In the genomic region with DNA sequence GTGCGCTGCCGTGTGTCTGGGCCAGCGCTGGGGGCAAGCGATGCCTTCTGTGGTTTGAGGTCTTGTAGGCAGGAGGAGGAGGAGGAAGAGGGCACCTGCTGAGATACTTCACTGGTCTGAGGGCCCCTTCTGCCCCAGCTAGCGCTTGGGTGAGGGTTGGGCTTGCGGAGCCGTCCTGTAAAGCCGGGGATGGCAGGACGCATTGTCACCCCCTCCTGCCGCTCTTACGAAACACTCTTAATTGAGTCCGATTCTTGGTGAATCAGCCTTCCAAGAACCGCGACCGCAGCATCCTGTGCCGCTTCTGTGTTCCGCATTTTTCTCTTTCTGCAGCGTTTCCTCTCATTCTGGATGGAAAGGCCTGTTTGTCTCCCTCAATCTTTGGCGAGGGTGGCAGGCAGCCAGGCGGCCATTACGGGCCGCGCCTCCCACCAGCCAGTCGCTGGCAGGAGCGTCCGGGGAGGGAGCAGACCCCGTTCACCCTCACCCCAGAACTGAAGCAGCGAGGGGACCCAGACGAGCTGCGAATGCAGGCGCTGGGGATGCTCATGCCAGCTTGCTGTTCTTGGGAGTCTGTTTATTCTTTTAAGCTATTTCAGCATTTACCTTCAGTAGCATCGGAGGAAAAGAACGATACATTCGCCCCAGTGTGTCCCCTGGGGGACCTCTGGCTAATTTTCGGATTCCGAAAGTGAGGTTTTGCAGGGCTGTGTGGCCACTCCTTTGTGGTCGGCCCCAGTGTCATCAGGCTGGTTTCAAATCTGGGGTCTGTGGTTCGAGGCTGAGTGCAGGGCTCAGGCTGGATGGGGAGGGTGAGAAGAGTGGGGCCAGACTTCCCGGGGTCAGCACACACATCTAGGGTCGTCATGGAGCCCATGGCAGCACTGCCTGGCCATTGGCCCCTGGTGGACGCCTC, we compare ENCODE assay signal across 8 cellular contexts.
A peak's percentile ranks its signal among the peaks of the same experiment; 100 is the strongest.
DNase-seq lines count a peak whose midpoint lies in the region; ATAC-seq and TF ChIP-seq lines count a peak whose summit lies in the region.

No MANE protein-coding gene starts in this region.

- H3K4me3 ChIP-seq in adrenal gland (peak overlapping the region in 1 of 4 donors; percentile 34), skeletal muscle satellite cell (ENCODE audit: low read length) (peak overlapping the region; percentile 59)

- peaks cover 2% of the 10 kb centered on the region for H3K36me3 Mint-ChIP-seq in T-helper 17 cell (ENCODE audit: low read depth)

- H3K9me3 ChIP-seq in T-helper 17 cell (ENCODE audit: control insufficient read depth, low read length, poor library complexity, severe bottlenecking) (no peaks in the 10 kb centered on the region), adrenal gland (replicated peaks in 1 of 3) (no peaks in the 10 kb centered on the region), skeletal muscle satellite cell (replicated peaks; ENCODE audit: low read length) (no peaks in the 10 kb centered on the region)

- intact Hi-C loops in adrenal gland (cut with DNase I) (no loop called here), left ventricle myocardium superior (cut with micrococcal nuclease) (no loop called here)

- peak overlapping the region; percentile 88 for H3K4me2 ChIP-seq in skeletal muscle satellite cell (ENCODE audit: low read length)

- H3K4me3 Mint-ChIP-seq in T-helper 17 cell = peak overlapping the region; percentile 91

- H3K4me1 ChIP-seq in adrenal gland (replicated peaks in 1 of 2) (peaks cover 11 to 54% of the 10 kb centered on the region in 2 donors), skeletal muscle satellite cell (ENCODE audit: control insufficient read depth, insufficient read depth, low read length) (peaks cover 63% of the 10 kb centered on the region)

- no peaks in the 10 kb centered on the region for H3K27me3 Mint-ChIP-seq in T-helper 17 cell

- no peak for TF ChIP-seq POLR2A in adrenal gland (IDR thresholded peaks at IDR 0.05)

- ATAC-seq in HG02885 (IDR thresholded peaks at IDR 0.05; ENCODE audit: poor library complexity, unreplicated experiment) (peak; percentile 47), T-helper 17 cell (peak; percentile 70), left ventricle myocardium superior (peak; percentile 81), GM18517 (IDR thresholded peaks at IDR 0.05; ENCODE audit: unreplicated experiment) (no peak)

- H3K27ac ChIP-seq in adrenal gland = peak overlapping the region in 4 of 5 donors; percentile 1 to 89 (median 64)

- peak overlapping the region; percentile 82 for H3K9ac ChIP-seq in skeletal muscle satellite cell (ENCODE audit: low read depth, low read length)

- no peaks in the 10 kb centered on the region for H3K36me3 ChIP-seq in adrenal gland (replicated peaks in 1 of 2)
- peaks cover 6% of the 10 kb centered on the region for H3K36me3 ChIP-seq in skeletal muscle satellite cell (ENCODE audit: insufficient read depth, low read length)

- 46 to 61% (median 50%) methylated on average over 27 to 41 of the region's 41 CpGs for WGBS in adrenal gland, 4 donors

- H3K27me3 ChIP-seq in adrenal gland (no peaks in the 10 kb centered on the region), skeletal muscle satellite cell (ENCODE audit: control insufficient read depth, insufficient read depth, low read length) (no peaks in the 10 kb centered on the region)

- peaks cover 59% of the 10 kb centered on the region for H3K4me1 Mint-ChIP-seq in T-helper 17 cell

- peak overlapping the region; percentile 96 for H3K27ac Mint-ChIP-seq in T-helper 17 cell

- no peak for TF ChIP-seq CTCF in adrenal gland (IDR thresholded peaks at IDR 0.05)

- DNase-seq in ELR (ENCODE audit: low read depth) = peak; percentile 98
- peak; percentile 41 to 71 (median 53) for DNase-seq in T-helper 17 cell
- peak; percentile 64 to 90 (median 77) for DNase-seq in adrenal gland
- DNase-seq in left ventricle myocardium superior = peak; percentile 87
- no peak for DNase-seq in LoVo (ENCODE audit: low spot score)
